Comparison of ENCODE assay signal across 31 cellular contexts in genomic region chr3:43797794-43798193, GRCh38.
"Had no signal": no experiment of that assay in that cellular context is flagged by ENCODE, and none has a peak within 500 bp of the region (broad histone marks: within the 10 kb centered on the region; RNA-seq: fewer than 3 reads in every experiment).

No MANE protein-coding gene starts in this region.

- H3K9ac ChIP-seq: KMS-11 had no signal

- H3K27ac ChIP-seq: KMS-11, PC-9, RWPE1, SJCRH30, SK-N-MC had no signal

- ATAC-seq: Panc1, Right ventricle myocardium inferior, SK-N-SH treated with all-trans-retinoic acid at 6 μM for 48 hours had no signal

- H3K27me3 ChIP-seq: SJCRH30 had no signal

- H3K4me1 ChIP-seq: SJCRH30 had no signal

- H3K36me3 ChIP-seq: SJCRH30 had no signal

- H3K4me3 ChIP-seq: PC-9, SJCRH30, SK-N-MC had no signal

- H3K9me3 ChIP-seq: SJCRH30 had no signal

- DNase-seq: Karpas-422, KBM-7, MM.1S, MV-4-11, NCI-H1092, NCI-H1105, NCI-H1417 treated with DMSO at 0.1 percent for 48 hours, NCI-H1436 treated with DMSO at 0.1 percent for 48 hours, NCI-H1694 treated with DMSO at 0.1 percent for 48 hours, NCI-H187 treated with DMSO at 0.1 percent for 48 hours, NCI-H2029, NCI-H2081, NCI-H2171, NCI-H226, NCI-H446 treated with DMSO at 0.1 percent for 48 hours, NCI-H510A, NCI-H524, NCI-H526, NCI-H69, NCI-H748 treated with DMSO at 0.1 percent for 48 hours, NCI-H82, PC-9, SHP77, SIG-M5, SJCRH30 had no signal
